8 cellular contexts compared by ENCODE assay signal in the genomic region with DNA sequence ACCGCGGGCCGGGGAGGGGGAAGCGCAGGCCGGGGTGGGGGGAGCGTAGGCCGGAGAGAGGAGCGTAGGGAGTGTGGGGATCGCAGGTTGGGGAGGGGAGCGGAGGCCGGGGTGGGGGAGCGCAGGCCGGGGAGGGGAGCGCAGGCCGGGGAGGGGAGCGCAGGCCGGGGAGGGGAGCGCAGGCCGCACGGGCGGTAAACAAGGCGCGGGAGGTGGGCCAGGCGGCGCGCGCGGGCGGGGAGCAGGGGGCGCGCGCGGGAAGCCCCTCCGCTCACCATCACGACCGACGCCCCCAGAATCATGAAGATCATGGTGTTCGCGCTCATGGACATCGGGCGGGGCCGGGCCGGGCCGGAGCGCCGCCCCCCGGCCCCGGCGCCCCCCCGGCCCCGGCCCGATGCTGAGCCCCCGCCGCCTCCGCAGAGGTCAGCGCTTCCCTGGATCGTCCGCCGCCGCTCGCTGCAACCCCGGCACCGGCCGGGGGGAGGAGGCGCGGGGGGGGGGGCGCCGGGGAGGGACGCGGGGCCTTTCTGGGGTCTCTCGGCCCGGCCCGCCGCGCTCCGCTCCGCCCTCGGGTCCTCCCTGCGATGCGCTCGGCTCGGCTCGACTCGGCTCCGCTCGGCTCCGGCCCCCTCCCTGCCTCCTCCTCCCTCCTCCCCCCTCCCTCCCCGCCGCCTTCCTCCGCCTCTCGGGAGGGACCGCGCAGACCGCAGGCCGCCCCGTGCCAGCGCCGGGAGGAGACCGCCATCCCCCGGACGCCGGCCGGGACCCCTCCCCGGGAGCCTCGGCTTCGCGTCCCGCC. TPM values are rescaled to one million over a fixed set of nuclear protein-coding genes. Genes with fewer than 3 reads are reported as not detected.
DNase-seq lines count a peak whose midpoint lies in the region; FAIRE-seq and TF ChIP-seq lines count a peak whose summit lies in the region.

Gene TMEM240 (minus strand): TSS at position 610 of the 802 bp plus-strand sequence. CDS start 278 bp downstream, at position 332.

- no peak within 1 kb of the TSS for H3K9ac ChIP-seq in smooth muscle cell (ENCODE audit: low read depth)

- H2AFZ ChIP-seq in smooth muscle cell (ENCODE audit: low read depth): no peak within 1 kb of the TSS

- WGBS in smooth muscle cell (ENCODE audit: low lambda C conversion rate): no CpG with 5 or more reads among the region's 108 CpGs

- peaks cover 8% of the 10 kb centered on the region for H3K36me3 ChIP-seq in bronchial epithelial cell (ENCODE audit: control insufficient read depth, insufficient read depth, low read length)
- no peaks in the 10 kb centered on the region for H3K36me3 ChIP-seq in smooth muscle cell (ENCODE audit: low read depth)

- peak within 1 kb of the TSS; percentile 12 for H3K4me3 ChIP-seq in bronchial epithelial cell (ENCODE audit: low read depth, low read length)
- H3K4me3 ChIP-seq in iPS-18c (ENCODE audit: insufficient read depth, low read depth, low read length): peak within 1 kb of the TSS; percentile 66
- H3K4me3 ChIP-seq in smooth muscle cell: peak within 1 kb of the TSS; percentile 57

- peaks cover 7% of the 10 kb centered on the region for H3K4me1 ChIP-seq in smooth muscle cell (ENCODE audit: low read depth)

- H3K79me2 ChIP-seq in smooth muscle cell (ENCODE audit: low read depth): peaks cover 3% of the 10 kb centered on the region

- H4K20me1 ChIP-seq in smooth muscle cell (ENCODE audit: low read depth): peaks cover 8% of the 10 kb centered on the region

- H3K9me3 ChIP-seq in iPS-18c (ENCODE audit: control insufficient read depth, insufficient read depth, low read length) (no peaks in the 10 kb centered on the region), smooth muscle cell (replicated peaks; ENCODE audit: low read depth) (no peaks in the 10 kb centered on the region)

- no peak for FAIRE-seq in bronchial epithelial cell (lab: Jason Lieb, UNC)

- H3K27me3 ChIP-seq in bronchial epithelial cell (ENCODE audit: control insufficient read depth, insufficient read depth, low read length): no peaks in the 10 kb centered on the region
- H3K27me3 ChIP-seq in smooth muscle cell (ENCODE audit: low read depth): no peaks in the 10 kb centered on the region

- TF ChIP-seq CTCF in VCaP (conservative IDR thresholded peaks at IDR 0.05) (no peak), bronchial epithelial cell (IDR thresholded peaks at IDR 0.05; ENCODE audit: insufficient read depth, low read length, severe bottlenecking) (no peak), smooth muscle cell (IDR thresholded peaks at IDR 0.05; ENCODE audit: borderline replicate concordance, insufficient read depth, poor library complexity, severe bottlenecking) (no peak)

- H3K27ac ChIP-seq in VCaP (peak within 1 kb of the TSS; percentile 83), smooth muscle cell (ENCODE audit: low read depth) (no peak within 1 kb of the TSS)

- H3K4me2 ChIP-seq in smooth muscle cell: peak within 1 kb of the TSS; percentile 96

- DNase-seq in ELF-1 (ENCODE audit: low read depth, low spot score) (peak; percentile 51), bronchial epithelial cell (ENCODE audit: low read depth) (no peak), smooth muscle cell (lab: John Stamatoyannopoulos, UW; ENCODE audit: unreplicated experiment) (peak; percentile 39), NCI-H446 (lab: John Stamatoyannopoulos, UW) (no peak), NCI-H446 treated with DMSO at 0.1 percent for 48 hours (lab: John Stamatoyannopoulos, UW) (no peak), DMS153 (lab: John Stamatoyannopoulos, UW) (no peak)

- peaks cover 6% of the 10 kb centered on the region for H3F3A ChIP-seq in smooth muscle cell (ENCODE audit: low read depth)

RNA-seq across cellular contexts. Expression of gene TMEM240, which starts in this region (rescaled TPM):
- 0.53 and 0.64 TPM in 2 replicates for total RNA-seq in bronchial epithelial cell
- 1.9 and 12.2 TPM in 2 replicates for total RNA-seq in smooth muscle cell
- 2.7 and 4.0 TPM in 2 replicates for polyA plus RNA-seq in smooth muscle cell

Comparison
In these comparisons a context has a peak if more than half of its experiments do, and no peak if none do; other contexts are left out.
1. DNase-seq: peak in ELF-1 (single experiment) and smooth muscle cell (single experiment); none in bronchial epithelial cell (single experiment), NCI-H446 (0 of 2), NCI-H446 treated with DMSO at 0.1 percent for 48 hours (single experiment) and DMS153 (single experiment).
2. H3K4me3 ChIP-seq: peak in every context shown above with its lines; median percentile 66 in iPS-18c; 57 in smooth muscle cell; 12 in bronchial epithelial cell.